ENCODE assay signal across 8 cellular contexts in genomic region chr22:30196867-30197336, GRCh38. TPM values are rescaled to one million over a fixed set of nuclear protein-coding genes. Genes with fewer than 3 reads are reported as not detected.
DNase-seq lines count a peak whose midpoint lies in the region; ATAC-seq, FAIRE-seq and TF ChIP-seq lines count a peak whose summit lies in the region.

No MANE protein-coding gene starts in this region.

- H3K27me3 ChIP-seq in keratinocyte (ENCODE audit: control insufficient read depth, extremely low read depth, insufficient read depth, low read length) (no peaks in the 10 kb centered on the region), subcutaneous abdominal adipose tissue (ENCODE audit: control insufficient read depth in 5 of 5, insufficient read depth in 4 of 5, low read length in 5 of 5) (peaks cover 0 to 7% (median 2%) of the 10 kb centered on the region in 5 donors)

- H2AFZ ChIP-seq in keratinocyte (ENCODE audit: control insufficient read depth, low read length), result no peak overlapping the region

- CTCF ChIA-PET in activated CD4-positive, alpha-beta T cell treated with anti-CD3 and anti-CD28 coated beads for 36 hours (lab: Charles Lee), result interaction anchor here (0.8 to 1.6 kb wide), 5 partner anchors 11 to 89 kb away, joined by 3 to 8 read pairs (median 3); no protein-coding TSS in a partner anchor

- no peaks in the 10 kb centered on the region for H3K36me3 ChIP-seq in keratinocyte (ENCODE audit: control insufficient read depth in 2 of 2, extremely low read depth in 1 of 2, insufficient read depth in 2 of 2, low read length in 2 of 2)
- no peaks in the 10 kb centered on the region for H3K36me3 ChIP-seq in subcutaneous abdominal adipose tissue (ENCODE audit: control insufficient read depth in 5 of 5, insufficient read depth in 5 of 5, low read length in 5 of 5)

- ATAC-seq in activated CD4-positive, alpha-beta T cell treated with anti-CD3 and anti-CD28 coated beads for 36 hours, result no peak
- ATAC-seq in activated naive CD4-positive, alpha-beta T cell treated with anti-CD3 and anti-CD28 coated beads, Interleukin-2, amount 50 U/mL, for 72 hours, result no peak

- POLR2A ChIA-PET in activated CD4-positive, alpha-beta T cell treated with anti-CD3 and anti-CD28 coated beads for 36 hours (lab: Charles Lee), result interaction anchor here (0.6 to 1.3 kb wide), 4 partner anchors 12 to 68 kb away, joined by 3 to 8 read pairs (median 6); no protein-coding TSS in a partner anchor

- dilution Hi-C loops in keratinocyte (cut with MboI; ENCODE audit: extremely low pct_ligation_motif_present, low sequenced_read_pairs), result no loop called here

- H3K9me1 ChIP-seq in keratinocyte (ENCODE audit: control insufficient read depth, extremely low read depth, insufficient read depth, low read length), result no peaks in the 10 kb centered on the region

- H4K20me1 ChIP-seq in keratinocyte (ENCODE audit: control insufficient read depth, extremely low read depth, insufficient read depth, low read length), result no peaks in the 10 kb centered on the region

- no peak for TF ChIP-seq CTCF in keratinocyte (optimal IDR thresholded peaks at IDR 0.05 in 1 of 3, IDR thresholded peaks at IDR 0.05 in 1 of 3, conservative IDR thresholded peaks at IDR 0.05 in 1 of 3; ENCODE audit: extremely low read depth in 1 of 3, insufficient read depth in 2 of 3, low read length in 3 of 3)
- TF ChIP-seq CTCF in lower leg skin (IDR thresholded peaks at IDR 0.05), result no peak

- DNase-seq in activated CD4-positive, alpha-beta T cell treated with anti-CD3 and anti-CD28 coated beads for 36 hours, result no peak
- no peak for DNase-seq in activated CD4-positive, alpha-beta T cell treated with anti-CD3 and anti-CD28 coated beads for 48 hours
- no peak for DNase-seq in activated naive CD4-positive, alpha-beta T cell treated with anti-CD3 and anti-CD28 coated beads, Interleukin-2, amount 50 U/mL, for 72 hours (ENCODE audit: low spot score in 2 of 2)
- DNase-seq in keratinocyte (ENCODE audit: low read depth, low spot score), result no peak
- no peak for DNase-seq in lower leg skin (ENCODE audit: low spot score in 2 of 2)
- no peak for DNase-seq in NCI-H1694 (lab: John Stamatoyannopoulos, UW)
- DNase-seq in NCI-H187 treated with DMSO at 0.1 percent for 48 hours (lab: John Stamatoyannopoulos, UW), result no peak

- H3K4me1 Mint-ChIP-seq in activated CD4-positive, alpha-beta T cell treated with anti-CD3 and anti-CD28 coated beads for 36 hours, result peaks cover 55% of the 10 kb centered on the region

- intact Hi-C loops in activated CD4-positive, alpha-beta T cell treated with anti-CD3 and anti-CD28 coated beads for 36 hours (cut with DNase I, micrococcal nuclease), result loop anchor here (2.0 to 5.0 kb wide), 4 partner anchors 14 to 40 kb away; no protein-coding TSS in a partner anchor
- intact Hi-C loops in lower leg skin (cut with DNase I; ENCODE audit: low total_unique reads), result no loop called here

- peaks cover 36% of the 10 kb centered on the region for H3K4me1 ChIP-seq in keratinocyte (ENCODE audit: control insufficient read depth, extremely low read depth, insufficient read depth, low read length)
- H3K4me1 ChIP-seq in subcutaneous abdominal adipose tissue (ENCODE audit: control insufficient read depth in 5 of 5, insufficient read depth in 5 of 5, low read length in 5 of 5), result peaks cover 7 to 19% (median 17%) of the 10 kb centered on the region in 5 donors

- peaks cover under 1% of the 10 kb centered on the region for H3K9me3 ChIP-seq in keratinocyte (ENCODE audit: control insufficient read depth, low read depth, low read length)
- H3K9me3 ChIP-seq in subcutaneous abdominal adipose tissue (ENCODE audit: control insufficient read depth in 5 of 5, low read length in 5 of 5), result no peaks in the 10 kb centered on the region

- peak overlapping the region; percentile 90 for H3K27ac Mint-ChIP-seq in activated CD4-positive, alpha-beta T cell treated with anti-CD3 and anti-CD28 coated beads for 36 hours
- peak overlapping the region; percentile 75 to 81 for H3K27ac Mint-ChIP-seq in activated naive CD4-positive, alpha-beta T cell treated with anti-CD3 and anti-CD28 coated beads, Interleukin-2, amount 50 U/mL, for 72 hours

- H3K4me2 ChIP-seq in keratinocyte (ENCODE audit: control insufficient read depth, extremely low read depth, insufficient read depth, low read depth, low read length), result peak overlapping the region; percentile 89

- H3K4me3 ChIP-seq in keratinocyte (ENCODE audit: control insufficient read depth in 2 of 3, extremely low read depth in 1 of 3, insufficient read depth in 2 of 3, low read depth in 1 of 3, low read length in 3 of 3) (peak overlapping the region in 1 of 3 experiments; percentile 44), subcutaneous abdominal adipose tissue (ENCODE audit: low read depth in 1 of 5, low read length in 5 of 5) (no peak overlapping the region), lower leg skin (ENCODE audit: low read depth, poor library complexity, severe bottlenecking) (no peak overlapping the region)

- no peaks in the 10 kb centered on the region for H3K27me3 Mint-ChIP-seq in activated CD4-positive, alpha-beta T cell treated with anti-CD3 and anti-CD28 coated beads for 36 hours

- H3K36me3 Mint-ChIP-seq in activated CD4-positive, alpha-beta T cell treated with anti-CD3 and anti-CD28 coated beads for 36 hours (ENCODE audit: low read depth), result no peaks in the 10 kb centered on the region
- peaks cover 0 to 34% of the 10 kb centered on the region in 2 donors for H3K36me3 Mint-ChIP-seq in activated naive CD4-positive, alpha-beta T cell treated with anti-CD3 and anti-CD28 coated beads, Interleukin-2, amount 50 U/mL, for 72 hours

- WGBS in lower leg skin, 2 donors, result 9 to 15% methylated on average over 2 of the region's 2 CpGs

- peak overlapping the region; percentile 82 for H3K9ac ChIP-seq in keratinocyte (ENCODE audit: control insufficient read depth, extremely low read depth, insufficient read depth, low read length)
- no peak overlapping the region for H3K9ac ChIP-seq in subcutaneous abdominal adipose tissue (ENCODE audit: low read length in 5 of 5)

- no peak overlapping the region for H3K4me3 Mint-ChIP-seq in activated CD4-positive, alpha-beta T cell treated with anti-CD3 and anti-CD28 coated beads for 36 hours

- H3K9me3 Mint-ChIP-seq in activated CD4-positive, alpha-beta T cell treated with anti-CD3 and anti-CD28 coated beads for 36 hours (ENCODE audit: low read depth), result no peaks in the 10 kb centered on the region
- peaks cover 7 to 13% of the 10 kb centered on the region in 2 donors for H3K9me3 Mint-ChIP-seq in activated naive CD4-positive, alpha-beta T cell treated with anti-CD3 and anti-CD28 coated beads, Interleukin-2, amount 50 U/mL, for 72 hours

- TF ChIP-seq POLR2A in lower leg skin (IDR thresholded peaks at IDR 0.05), result no peak

- H3K27ac ChIP-seq in keratinocyte (ENCODE audit: control insufficient read depth, insufficient read depth, low read length) (peak overlapping the region; percentile 99), subcutaneous abdominal adipose tissue (ENCODE audit: low read depth, low read length) (peak overlapping the region; percentile 27)

- H3K79me2 ChIP-seq in keratinocyte (ENCODE audit: control insufficient read depth, insufficient read depth, low read length), result no peaks in the 10 kb centered on the region

- FAIRE-seq in keratinocyte (lab: Jason Lieb, UNC), result no peak

RNA-seq across cellular contexts. Expression of gene LIF, which starts 49.7 kb away (rescaled TPM):
- total RNA-seq in activated CD4-positive, alpha-beta T cell treated with anti-CD3 and anti-CD28 coated beads for 36 hours, result 100 to 1,000 TPM in 1 of 2 experiments, 10 to 100 TPM in 1; 77.3 to 105 TPM
- 100 to 1,000 TPM in 1 of 2 donors, 10 to 100 TPM in 1; 68.9 to 522 TPM for total RNA-seq in activated naive CD4-positive, alpha-beta T cell treated with anti-CD3 and anti-CD28 coated beads, Interleukin-2, amount 50 U/mL, for 72 hours
- 1.2 to 14.3 TPM (median 3.1 TPM) in 3 replicates for polyA plus RNA-seq in keratinocyte
- polyA plus RNA-seq in keratinocyte (2011; ENCODE audit: low read depth), result 0.57 TPM
- polyA plus RNA-seq in keratinocyte (2011; cell fraction: cytosol; rRNA removed), result 1.5 and 2.1 TPM in 2 replicates
- polyA plus RNA-seq in keratinocyte (2011; cell fraction: nucleus; rRNA removed), result 22.1 and 25.6 TPM in 2 replicates
- polyA plus RNA-seq in keratinocyte (2012; ENCODE audit: low replicate concordance), result 1.2 and 1.3 TPM in 2 replicates
- polyA minus RNA-seq in keratinocyte, result 4.6 to 16.8 TPM (median 6.6 TPM) in 3 replicates
- 3.6 TPM for polyA minus RNA-seq in keratinocyte (2011; cell fraction: cytosol; rRNA and poly(A)+ RNA removed)
- polyA minus RNA-seq in keratinocyte (2011; cell fraction: nucleus; rRNA and poly(A)+ RNA removed), result 9.4 and 12.3 TPM in 2 replicates
- total RNA-seq in lower leg skin, result 10 to 100 TPM in 1 of 4 donors, 1 to 10 TPM in 3; 5.2 to 11.8 (median 7.0) TPM

Comparison
In these comparisons a context has a peak if more than half of its experiments do, and no peak if none do; other contexts are left out.
1. RNA of gene LIF, which starts 49.7 kb away (total RNA-seq): 68.9 to 522 TPM in activated naive CD4-positive, alpha-beta T cell treated with anti-CD3 and anti-CD28 coated beads, Interleukin-2, amount 50 U/mL, for 72 hours and 77.3 to 105 TPM in activated CD4-positive, alpha-beta T cell treated with anti-CD3 and anti-CD28 coated beads for 36 hours; 5.2 to 11.8 TPM in lower leg skin; every median in the first group is over 4 times any median in the second.